18 cellular contexts compared by ENCODE assay signal in the genomic region with DNA sequence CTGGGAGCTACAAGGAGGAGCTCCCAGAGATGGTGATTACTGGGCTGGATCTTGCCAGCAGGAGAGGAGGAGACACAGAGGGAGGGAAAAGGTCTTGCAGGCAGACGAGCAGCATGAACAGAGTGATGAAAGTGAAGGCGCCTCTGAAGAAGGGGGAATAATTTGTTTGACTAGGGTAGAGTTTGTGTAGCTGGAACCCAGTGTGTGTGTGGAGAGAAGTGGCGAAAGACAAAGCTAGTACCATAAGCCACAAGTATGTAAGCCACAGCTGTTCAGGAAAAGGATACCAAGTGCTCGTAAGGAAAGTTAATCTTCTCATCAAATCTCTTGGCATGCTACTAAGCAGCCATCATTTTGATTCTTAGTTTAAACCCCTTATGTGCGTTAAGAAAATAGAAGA. TPM values are rescaled to one million over a fixed set of nuclear protein-coding genes. Genes with fewer than 3 reads are reported as not detected.
DNase-seq lines count a peak whose midpoint lies in the region; ATAC-seq, FAIRE-seq and TF ChIP-seq lines count a peak whose summit lies in the region.
"Had no signal": no experiment of that assay in that cellular context is flagged by ENCODE, and none has a peak within 500 bp of the region (broad histone marks: within the 10 kb centered on the region; RNA-seq: fewer than 3 reads in every experiment).

No MANE protein-coding gene starts in this region.

- CTCF ChIA-PET in H1 (lab: Charles Lee; ENCODE audit: partially characterized antibody): interaction anchor here (1.4 to 1.7 kb wide), 3 partner anchors 10 to 148 kb away, joined by 3 to 8 read pairs (median 4); no protein-coding TSS in a partner anchor

- H3K27me3 Mint-ChIP-seq in activated naive CD8-positive, alpha-beta T cell treated with anti-CD3 and anti-CD28 coated beads, Interleukin-2, amount 10 ng/mL, durations not matched to agents 7 days and 5 days: peaks cover 39% of the 10 kb centered on the region
- H3K27me3 Mint-ChIP-seq in activated naive CD8-positive, alpha-beta T cell treated with anti-CD3 and anti-CD28 coated beads, Interleukin-2, amount 50 U/mL, for 24 hours: peaks cover 18% of the 10 kb centered on the region

- H4K20me1 ChIP-seq in Loucy (ENCODE audit: insufficient read depth, low read length, poor library complexity, severe bottlenecking) (peaks cover 86% of the 10 kb centered on the region), H1 (replicated peaks in 1 of 2; ENCODE audit: control insufficient read depth in 1 of 2, insufficient read depth in 2 of 2, low read length in 2 of 2) (peaks cover 16 to 30% of the 10 kb centered on the region in 2 experiments)

- no peak overlapping the region for H3K4ac ChIP-seq in H1 (replicated peaks; ENCODE audit: insufficient read length, low read depth, low read length)

- H3K14ac ChIP-seq in H1 (ENCODE audit: insufficient read length): no peak overlapping the region

- H3K9me3 Mint-ChIP-seq in activated naive CD8-positive, alpha-beta T cell treated with anti-CD3 and anti-CD28 coated beads, Interleukin-2, amount 10 ng/mL, durations not matched to agents 7 days and 5 days: no peaks in the 10 kb centered on the region
- no peaks in the 10 kb centered on the region for H3K9me3 Mint-ChIP-seq in activated naive CD8-positive, alpha-beta T cell treated with anti-CD3 and anti-CD28 coated beads, Interleukin-2, amount 50 U/mL, for 24 hours
- H3K9me3 Mint-ChIP-seq: activated T-cell treated with anti-CD3 and anti-CD28 coated beads, Interleukin-2, amount 50 U/mL, for 4 hours; immature natural killer cell had no signal

- no peak overlapping the region for H4K91ac ChIP-seq in H1 (replicated peaks; ENCODE audit: insufficient read length, low read length)

- no peak overlapping the region for H2BK120ac ChIP-seq in H1 (replicated peaks; ENCODE audit: low read depth, low read length)

- no peak overlapping the region for H4K8ac ChIP-seq in H1 (ENCODE audit: extremely low read depth, insufficient read depth, low read length)

- peak overlapping the region; percentile 97 for H3K4me2 ChIP-seq in Loucy (ENCODE audit: low read depth, low read length, poor library complexity, severe bottlenecking)
- H3K4me2 ChIP-seq in H1 (ENCODE audit: insufficient read depth in 1 of 2, low read depth in 2 of 2, low read length in 2 of 2): peak overlapping the region; percentile 14 to 91; a peak in 2 of 4 replicates

- H2BK12ac ChIP-seq in H1 (ENCODE audit: low read depth, low read length): no peak overlapping the region

- H3K9ac ChIP-seq in Loucy (ENCODE audit: low read depth, low read length, poor library complexity, severe bottlenecking) (peak overlapping the region; percentile 88), H1 (replicated peaks in 1 of 4; ENCODE audit: extremely low read depth in 1 of 4, low read depth in 3 of 4, low read length in 3 of 4) (no peak overlapping the region)

- no peak for TF ChIP-seq POLR2A in H1 (IDR thresholded peaks at IDR 0.05; ENCODE audit: control extremely low read depth in 1 of 2, low read depth in 2 of 2, low read length in 2 of 2)

- WGBS in H1 (ENCODE audit: extremely low coverage in 1 of 2, insufficient coverage in 1 of 2, insufficient read length in 1 of 2, insufficient replicate concordance in 2 of 2, low coverage in 1 of 2, low lambda C conversion rate in 2 of 2, missing lambda C conversion rate in 1 of 2), 2 experiments: 65% methylated on average over 5 of the region's 5 CpGs; no CpG with 5 or more reads in 1 of the 2 experiments

- no peak overlapping the region for H2BK5ac ChIP-seq in H1 (ENCODE audit: low read depth, low read length)

- POLR2A ChIA-PET in activated naive CD8-positive, alpha-beta T cell treated with anti-CD3 and anti-CD28 coated beads, Interleukin-2, amount 10 ng/mL, durations not matched to agents 7 days and 5 days (lab: Charles Lee): no interaction called here
- POLR2A ChIA-PET in H1 (lab: Charles Lee; ENCODE audit: partially characterized antibody): interaction anchor here (1.2 to 2.1 kb wide), 2 partner anchors 8 to 20 kb away, joined by 3 to 5 read pairs; no protein-coding TSS in a partner anchor

- FAIRE-seq in H1 (lab: Jason Lieb, UNC): no peak
- FAIRE-seq: pancreas had no signal

- TF ChIP-seq CTCF in Loucy (conservative IDR thresholded peaks at IDR 0.05; ENCODE audit: low read length): no peak
- no peak for TF ChIP-seq CTCF in H1 (IDR thresholded peaks at IDR 0.05; ENCODE audit: control extremely low read depth in 1 of 3, insufficient read depth in 1 of 3, low read depth in 1 of 3, low read length in 3 of 3)

- H3K23ac ChIP-seq in H1 (ENCODE audit: insufficient read length): no peak overlapping the region

- no peak for TF ChIP-seq EP300 in H1 (IDR thresholded peaks at IDR 0.05; ENCODE audit: borderline replicate concordance in 1 of 2, low read depth in 2 of 2, low read length in 2 of 2)

- H2AFZ ChIP-seq in Loucy (ENCODE audit: low read length) (no peak overlapping the region), H1 (ENCODE audit: low read length) (no peak overlapping the region)

- no peak overlapping the region for H2BK15ac ChIP-seq in H1 (ENCODE audit: low read length)

- H3K56ac ChIP-seq in H1 (replicated peaks; ENCODE audit: insufficient read length, low read depth, low read length): no peak overlapping the region

- TF ChIP-seq RAD21 in H1 (IDR thresholded peaks at IDR 0.05 in 1 of 2, conservative IDR thresholded peaks at IDR 0.05 in 1 of 2; ENCODE audit: low read depth in 2 of 2, low read length in 2 of 2): no peak

- no peak overlapping the region for H3K27ac ChIP-seq in H1 (ENCODE audit: low read depth, low read length)
- H3K27ac ChIP-seq: pancreas, Peyer's patch had no signal

- H3K27ac Mint-ChIP-seq in activated naive CD8-positive, alpha-beta T cell treated with anti-CD3 and anti-CD28 coated beads, Interleukin-2, amount 10 ng/mL, durations not matched to agents 7 days and 5 days: peak overlapping the region; percentile 34
- H3K27ac Mint-ChIP-seq in activated naive CD8-positive, alpha-beta T cell treated with anti-CD3 and anti-CD28 coated beads, Interleukin-2, amount 50 U/mL, for 24 hours: no peak overlapping the region
- H3K27ac Mint-ChIP-seq: immature natural killer cell had no signal

- no peak for DNase-seq in activated naive CD8-positive, alpha-beta T cell treated with anti-CD3 and anti-CD28 coated beads, Interleukin-2, amount 10 ng/mL, durations not matched to agents 7 days and 5 days
- no peak for DNase-seq in activated naive CD8-positive, alpha-beta T cell treated with anti-CD3 and anti-CD28 coated beads, Interleukin-2, amount 50 U/mL, for 24 hours
- DNase-seq in H1 (ENCODE audit: low read depth in 1 of 2, low spot score in 2 of 2) (no peak), skeletal muscle cell (ENCODE audit: low read depth) (peak; percentile 50), occipital lobe (lab: John Stamatoyannopoulos, UW) (no peak), NCI-H2107 (lab: John Stamatoyannopoulos, UW) (no peak), GM19240 (ENCODE audit: insufficient read length, low spot score) (no peak)
- DNase-seq: ACHN; activated CD4-positive, alpha-beta T cell treated with anti-CD3 and anti-CD28 coated beads, Interleukin-2, amount 50 U/mL, for 1 hour; activated T-cell treated with anti-CD3 and anti-CD28 coated beads, Interleukin-2, amount 50 U/mL, for 4 hours; cortex of kidney; DMS153; immature natural killer cell; NCI-H1417; NCI-H446 treated with DMSO at 0.1 percent for 48 hours; pancreas; Peyer's patch had no signal

- no peak overlapping the region for H2BK20ac ChIP-seq in H1 (ENCODE audit: low read length)

- H3K18ac ChIP-seq in H1 (ENCODE audit: extremely low read depth, low read length): no peak overlapping the region

- H3K27me3 ChIP-seq in Loucy (ENCODE audit: insufficient read depth, low read length, poor library complexity, severe bottlenecking) (no peaks in the 10 kb centered on the region), H1 (replicated peaks in 1 of 4; ENCODE audit: control insufficient read depth in 3 of 4, extremely low read depth in 1 of 4, insufficient read depth in 3 of 4, low read length in 3 of 4) (no peaks in the 10 kb centered on the region; a peak in 2 of 7 replicates)

- peaks cover 97% of the 10 kb centered on the region for H3K79me2 ChIP-seq in Loucy (ENCODE audit: insufficient read depth, low read length)
- peaks cover 32 to 98% of the 10 kb centered on the region in 2 experiments for H3K79me2 ChIP-seq in H1 (ENCODE audit: control insufficient read depth in 1 of 2, insufficient read depth in 2 of 2, low read length in 2 of 2)

- no peak overlapping the region for H3K4me3 Mint-ChIP-seq in activated naive CD8-positive, alpha-beta T cell treated with anti-CD3 and anti-CD28 coated beads, Interleukin-2, amount 10 ng/mL, durations not matched to agents 7 days and 5 days
- no peak overlapping the region for H3K4me3 Mint-ChIP-seq in activated naive CD8-positive, alpha-beta T cell treated with anti-CD3 and anti-CD28 coated beads, Interleukin-2, amount 50 U/mL, for 24 hours
- H3K4me3 Mint-ChIP-seq: activated T-cell treated with anti-CD3 and anti-CD28 coated beads, Interleukin-2, amount 50 U/mL, for 4 hours; immature natural killer cell had no signal

- H3K4me1 Mint-ChIP-seq in activated naive CD8-positive, alpha-beta T cell treated with anti-CD3 and anti-CD28 coated beads, Interleukin-2, amount 10 ng/mL, durations not matched to agents 7 days and 5 days: peaks cover 18% of the 10 kb centered on the region
- H3K4me1 Mint-ChIP-seq in activated naive CD8-positive, alpha-beta T cell treated with anti-CD3 and anti-CD28 coated beads, Interleukin-2, amount 50 U/mL, for 24 hours: peaks cover 28% of the 10 kb centered on the region

- H3K9me2 ChIP-seq in Loucy (replicated peaks; ENCODE audit: low read depth, low read length): no peaks in the 10 kb centered on the region

- no peak overlapping the region for H2AK5ac ChIP-seq in H1 (ENCODE audit: low read depth, low read length)

- ATAC-seq in activated naive CD8-positive, alpha-beta T cell treated with anti-CD3 and anti-CD28 coated beads, Interleukin-2, amount 10 ng/mL, durations not matched to agents 7 days and 5 days (ENCODE audit: low read depth): no peak
- no peak for ATAC-seq in activated naive CD8-positive, alpha-beta T cell treated with anti-CD3 and anti-CD28 coated beads, Interleukin-2, amount 50 U/mL, for 24 hours
- ATAC-seq: activated T-cell treated with anti-CD3 and anti-CD28 coated beads, Interleukin-2, amount 50 U/mL, for 4 hours; pancreas had no signal

- peaks cover 70% of the 10 kb centered on the region for H3K4me1 ChIP-seq in Loucy (ENCODE audit: insufficient read depth, low read length, poor library complexity, severe bottlenecking)
- H3K4me1 ChIP-seq in H1 (replicated peaks in 1 of 4; ENCODE audit: control insufficient read depth in 3 of 4, insufficient read depth in 4 of 4, low read length in 3 of 4): peaks cover 4 to 26% (median 9%) of the 10 kb centered on the region in 4 experiments; a peak in 6 of 7 replicates

- H3K79me1 ChIP-seq in H1 (ENCODE audit: low read depth, low read length): peaks cover 8% of the 10 kb centered on the region; the same call in 1 of the 2 replicates

- H3K4me3 ChIP-seq in Loucy (ENCODE audit: low read length, poor library complexity, severe bottlenecking): peak overlapping the region; percentile 86
- H3K4me3 ChIP-seq in H1 (ENCODE audit: extremely low read depth in 1 of 4, insufficient read depth in 2 of 4, low read depth in 3 of 4, low read length in 4 of 4): no peak overlapping the region
- no peak overlapping the region for H3K4me3 ChIP-seq in skeletal muscle cell (ENCODE audit: low read depth, low read length)
- H3K4me3 ChIP-seq: pancreas, Peyer's patch had no signal

- H3K36me3 ChIP-seq in Loucy (ENCODE audit: insufficient read depth, low read length) (no peaks in the 10 kb centered on the region), H1 (ENCODE audit: control insufficient read depth in 2 of 4, insufficient read depth in 4 of 4, low read length in 3 of 4) (peaks cover 0 to 6% (median 2%) of the 10 kb centered on the region in 4 experiments; a peak in 4 of 8 replicates)
- H3K36me3 ChIP-seq: pancreas, Peyer's patch had no signal

- no peaks in the 10 kb centered on the region for H3F3A ChIP-seq in Loucy (ENCODE audit: low read depth)

- no peaks in the 10 kb centered on the region; the same call in 1 of the 2 replicates for H3K23me2 ChIP-seq in H1 (ENCODE audit: low read depth, low read length)

- H3K36me3 Mint-ChIP-seq in activated naive CD8-positive, alpha-beta T cell treated with anti-CD3 and anti-CD28 coated beads, Interleukin-2, amount 10 ng/mL, durations not matched to agents 7 days and 5 days: peaks cover 6% of the 10 kb centered on the region
- H3K36me3 Mint-ChIP-seq in activated naive CD8-positive, alpha-beta T cell treated with anti-CD3 and anti-CD28 coated beads, Interleukin-2, amount 50 U/mL, for 24 hours (ENCODE audit: low read depth): no peaks in the 10 kb centered on the region
- H3K36me3 Mint-ChIP-seq: immature natural killer cell had no signal

- H3K9me3 ChIP-seq in Loucy (ENCODE audit: insufficient read depth, low read depth, low read length): no peaks in the 10 kb centered on the region
- no peaks in the 10 kb centered on the region for H3K9me3 ChIP-seq in H1 (ENCODE audit: insufficient read depth in 2 of 2, low read depth in 1 of 2, low read length in 1 of 2)
- H3K9me3 ChIP-seq: pancreas, Peyer's patch had no signal

- no peak overlapping the region for H4K5ac ChIP-seq in H1 (ENCODE audit: insufficient read length, low read depth, low read length)

RNA-seq across cellular contexts. Expression of gene FLT1, which starts 5.4 kb away (rescaled TPM):
- total RNA-seq in activated naive CD8-positive, alpha-beta T cell treated with anti-CD3 and anti-CD28 coated beads, Interleukin-2, amount 10 ng/mL, durations not matched to agents 7 days and 5 days: 1 to 10 TPM in 1 of 2 experiments, under 1 TPM in 1; 0.51 to 1.1 TPM
- 82.1 and 90.2 TPM in 2 replicates for total RNA-seq in H1 (2021; fragmentation: NEBNext Ultra II Directional; extraction: Animal tissue kit (Norgen Biotek cat#: 25700))
- 19.7 and 25.3 TPM in 2 replicates for polyA plus RNA-seq in H1 (2011; rRNA removed)
- 23.1 TPM for polyA plus RNA-seq in H1 (2011; cell fraction: cytosol; rRNA removed)
- polyA plus RNA-seq in H1 (2011; cell fraction: nucleus; rRNA removed): 64.4 TPM
- polyA plus RNA-seq in H1 (2012, experiment 1 of 2): 31.7 to 56.7 TPM (median 41.7 TPM) in 4 replicates
- polyA plus RNA-seq in H1 (2012, experiment 2 of 2): 3.4 TPM
- polyA plus RNA-seq in H1 (2013, experiment 1 of 2): 79.6 TPM
- polyA plus RNA-seq in H1 (2013, experiment 2 of 2): 76.6 TPM
- polyA minus RNA-seq in H1 (2011; rRNA and poly(A)+ RNA removed): 73.4 and 80.6 TPM in 2 replicates
- polyA minus RNA-seq in H1 (2011; cell fraction: cytosol; rRNA and poly(A)+ RNA removed): 41.2 TPM
- 70.9 TPM for polyA minus RNA-seq in H1 (2011; cell fraction: nucleus; rRNA and poly(A)+ RNA removed)
- total RNA-seq in occipital lobe: 13.7 TPM
- polyA plus RNA-seq: immature natural killer cell had no signal
